1 cellular context compared by ENCODE assay signal in genomic region chr3:150762662-150763121, GRCh38.
TF ChIP-seq lines count a peak whose summit lies in the region.

No MANE protein-coding gene starts in this region.

TF ChIP-seq in GM12878, 131 proteins besides CTCF, POLR2A, EP300 and RAD21 (continued from another document and continues in another):
- TF ChIP-seq ZBTB40 (IDR thresholded peaks at IDR 0.05; ENCODE audit: borderline replicate concordance) = no peak
- TF ChIP-seq BRCA1 (IDR thresholded peaks at IDR 0.05; ENCODE audit: low read depth, low read length) = no peak
- TF ChIP-seq RAD51 (IDR thresholded peaks at IDR 0.05) = no peak
- no peak for TF ChIP-seq ELK1 (IDR thresholded peaks at IDR 0.05; ENCODE audit: low read depth, low read length)
- no peak for TF ChIP-seq SRF (IDR thresholded peaks at IDR 0.05; ENCODE audit: low read depth in 2 of 2, low read length in 2 of 2)
- TF ChIP-seq LARP7 (IDR thresholded peaks at IDR 0.05) = peak; percentile 97; the same call in 1 of the 2 replicates
- TF ChIP-seq NKRF (conservative IDR thresholded peaks at IDR 0.05) = no peak
- no peak for TF ChIP-seq ZNF217 (IDR thresholded peaks at IDR 0.05)
- TF ChIP-seq PML (IDR thresholded peaks at IDR 0.05; ENCODE audit: low read length) = no peak
- TF ChIP-seq ETV6 (conservative IDR thresholded peaks at IDR 0.05 in 1 of 2, IDR thresholded peaks at IDR 0.05 in 1 of 2; ENCODE audit: borderline replicate concordance in 1 of 2, low read depth in 1 of 2) = no peak
- TF ChIP-seq IRF3 (IDR thresholded peaks at IDR 0.05) = no peak
- no peak for TF ChIP-seq MYC (IDR thresholded peaks at IDR 0.05; ENCODE audit: insufficient read depth, insufficient read length, insufficient replicate concordance, low read length, severe bottlenecking)
- no peak for TF ChIP-seq PAX5 (IDR thresholded peaks at IDR 0.05; ENCODE audit: borderline replicate concordance, low read depth, low read length)
- no peak for TF ChIP-seq HDAC6 (IDR thresholded peaks at IDR 0.05; ENCODE audit: unreplicated experiment)
- no peak for TF ChIP-seq ZBTB33 (IDR thresholded peaks at IDR 0.05)
- TF ChIP-seq SIX5 (IDR thresholded peaks at IDR 0.05; ENCODE audit: low read depth, low read length, severe bottlenecking) = no peak
- TF ChIP-seq BCL3 (IDR thresholded peaks at IDR 0.05; ENCODE audit: borderline replicate concordance, insufficient read depth, low read depth, low read length, poor library complexity, severe bottlenecking) = no peak
- TF ChIP-seq TCF7 (IDR thresholded peaks at IDR 0.05; ENCODE audit: borderline replicate concordance) = no peak
- TF ChIP-seq POLR2AphosphoS5 (IDR thresholded peaks at IDR 0.05; ENCODE audit: low read length) = no peak; the same call in 1 of the 2 replicates
- TF ChIP-seq IRF4 (IDR thresholded peaks at IDR 0.05; ENCODE audit: low read depth, low read length) = no peak
- TF ChIP-seq USF1 (IDR thresholded peaks at IDR 0.05; ENCODE audit: borderline replicate concordance, extremely low read length, insufficient read depth, low read depth, low read length) = no peak
- no peak for TF ChIP-seq ATF2 (IDR thresholded peaks at IDR 0.05; ENCODE audit: low read length)
- no peak for TF ChIP-seq SUZ12 (IDR thresholded peaks at IDR 0.05; ENCODE audit: unreplicated experiment)
- TF ChIP-seq BCL11A (IDR thresholded peaks at IDR 0.05; ENCODE audit: low read depth, low read length) = no peak
- TF ChIP-seq YY1 (IDR thresholded peaks at IDR 0.05; ENCODE audit: low read depth, low read length) = no peak
- no peak; the same call in 1 of the 2 replicates for TF ChIP-seq SIN3A (IDR thresholded peaks at IDR 0.05; ENCODE audit: low read depth, low read length)
- TF ChIP-seq E2F4 (IDR thresholded peaks at IDR 0.05; ENCODE audit: low read depth, low read length) = no peak
- no peak for TF ChIP-seq PBX3 (IDR thresholded peaks at IDR 0.05; ENCODE audit: insufficient replicate concordance, low read depth, low read length)
- no peak for TF ChIP-seq CEBPZ (IDR thresholded peaks at IDR 0.05; ENCODE audit: low read depth, low read length)
- peak; percentile 86 for TF ChIP-seq NR2F1 (conservative IDR thresholded peaks at IDR 0.05)
- no peak for TF ChIP-seq EED (IDR thresholded peaks at IDR 0.05; ENCODE audit: low read depth)
